ENCODE assay signal across 1 cellular context in the genomic region with DNA sequence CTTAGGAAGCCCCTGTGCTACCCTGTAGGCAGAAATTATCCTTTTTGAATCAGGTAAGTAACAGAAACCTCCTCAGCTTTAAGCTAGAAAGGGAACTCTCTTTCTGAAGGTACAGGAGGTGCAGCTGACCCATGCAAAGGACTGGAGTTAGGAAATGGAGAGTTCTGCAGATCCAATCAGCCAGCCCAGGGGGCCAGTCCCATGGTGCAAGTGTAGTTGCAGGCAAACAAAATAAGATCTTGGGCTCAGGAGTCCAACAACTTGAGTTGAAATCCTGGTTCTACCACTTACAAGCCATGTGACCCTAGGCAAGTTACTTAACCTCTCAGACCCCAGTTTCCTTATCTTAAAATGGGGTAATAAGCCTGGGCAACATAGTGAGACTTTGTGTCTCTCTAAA.
TF ChIP-seq lines count a peak whose summit lies in the region.

No MANE protein-coding gene starts in this region.

TF ChIP-seq in IMR-90, 13 proteins besides CTCF, POLR2A, EP300 and RAD21:
- TF ChIP-seq CHD1 (IDR thresholded peaks at IDR 0.05; ENCODE audit: low read depth, low read length) (no peak), MXI1 (IDR thresholded peaks at IDR 0.05; ENCODE audit: borderline replicate concordance, low read depth, low read length) (no peak), MAFK (IDR thresholded peaks at IDR 0.05; ENCODE audit: low read depth, low read length) (no peak)
- TF ChIP-seq, protein P1, sequence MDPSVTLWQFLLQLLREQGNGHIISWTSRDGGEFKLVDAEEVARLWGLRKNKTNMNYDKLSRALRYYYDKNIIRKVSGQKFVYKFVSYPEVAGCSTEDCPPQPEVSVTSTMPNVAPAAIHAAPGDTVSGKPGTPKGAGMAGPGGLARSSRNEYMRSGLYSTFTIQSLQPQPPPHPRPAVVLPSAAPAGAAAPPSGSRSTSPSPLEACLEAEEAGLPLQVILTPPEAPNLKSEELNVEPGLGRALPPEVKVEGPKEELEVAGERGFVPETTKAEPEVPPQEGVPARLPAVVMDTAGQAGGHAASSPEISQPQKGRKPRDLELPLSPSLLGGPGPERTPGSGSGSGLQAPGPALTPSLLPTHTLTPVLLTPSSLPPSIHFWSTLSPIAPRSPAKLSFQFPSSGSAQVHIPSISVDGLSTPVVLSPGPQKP (IDR thresholded peaks at IDR 0.05; ENCODE audit: borderline replicate concordance, low read depth, low read length) = no peak
- TF ChIP-seq, protein P2, sequence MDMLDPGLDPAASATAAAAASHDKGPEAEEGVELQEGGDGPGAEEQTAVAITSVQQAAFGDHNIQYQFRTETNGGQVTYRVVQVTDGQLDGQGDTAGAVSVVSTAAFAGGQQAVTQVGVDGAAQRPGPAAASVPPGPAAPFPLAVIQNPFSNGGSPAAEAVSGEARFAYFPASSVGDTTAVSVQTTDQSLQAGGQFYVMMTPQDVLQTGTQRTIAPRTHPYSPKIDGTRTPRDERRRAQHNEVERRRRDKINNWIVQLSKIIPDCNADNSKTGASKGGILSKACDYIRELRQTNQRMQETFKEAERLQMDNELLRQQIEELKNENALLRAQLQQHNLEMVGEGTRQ (IDR thresholded peaks at IDR 0.05; ENCODE audit: low read depth, low read length) = no peak
